ENCODE assay signal across 22 cellular contexts in genomic region chr19:5940260-5941208, GRCh38.
"Had no signal": no experiment of that assay in that cellular context is flagged by ENCODE, and none has a peak within 500 bp of the region (broad histone marks: within the 10 kb centered on the region; RNA-seq: fewer than 3 reads in every experiment).

No MANE protein-coding gene starts in this region.

- H3K27ac ChIP-seq: adrenal gland, breast epithelium, spleen had no signal

- H3K4me3 Mint-ChIP-seq: activated CD4-positive, alpha-beta T cell treated with anti-CD3 and anti-CD28 coated beads, Interleukin-2, amount 10 ng/mL, durations not matched to agents 24 days and 14 days; activated CD8-positive, alpha-beta T cell treated with anti-CD3 and anti-CD28 coated beads for 36 hours; activated T-cell treated with anti-CD3 and anti-CD28 coated beads, Interleukin-2, amount 50 U/mL, for 4 hours; dendritic cell treated with granulocyte-macrophage colony-stimulating factor and Interleukin-4, amounts not matched to agents 40 ng/mL and 50 ng/mL, for 4 days; mesothelial cell of epicardium; nephron; stimulated activated naive B cell treated with anti-CD40 and anti-IgM and Interleukin-4, amounts not matched to agents 10 μg/mL and 1 μg/mL and 100 μg/mL, for 72 hours; T-cell had no signal

- H3K36me3 ChIP-seq: breast epithelium had no signal

- H3K4me3 ChIP-seq: adrenal gland, breast epithelium, esophagus muscularis mucosa, spleen had no signal

- H3K9me3 ChIP-seq: adrenal gland, breast epithelium, esophagus muscularis mucosa, spleen had no signal

- DNase-seq: activated CD4-positive, alpha-beta T cell treated with anti-CD3 and anti-CD28 coated beads, Interleukin-2, amount 10 ng/mL, durations not matched to agents 24 days and 14 days; activated CD4-positive, CD25-positive, alpha-beta regulatory T cell; activated CD8-positive, alpha-beta T cell treated with anti-CD3 and anti-CD28 coated beads for 36 hours; activated naive CD4-positive, alpha-beta T cell treated with anti-CD3 and anti-CD28 coated beads, Interleukin-2, amount 50 U/mL, for 16 hours; activated T-cell treated with anti-CD3 and anti-CD28 coated beads, Interleukin-2, amount 50 U/mL, for 4 hours; adrenal gland; effector CD8-positive, alpha-beta T cell; hippocampal formation; left colon; spleen; stimulated activated CD4-positive, alpha-beta T cell treated with anti-CD3 and anti-CD28 coated beads, Interleukin-4, amount 100 ng/mL, for 4 hours; stimulated activated naive B cell treated with anti-CD40 and anti-IgM and Interleukin-4, amounts not matched to agents 10 μg/mL and 1 μg/mL and 100 μg/mL, for 72 hours; T-cell; T-helper 9 cell had no signal

- H3K27me3 ChIP-seq: adrenal gland, breast epithelium, esophagus muscularis mucosa, spleen had no signal

- H3K27me3 Mint-ChIP-seq: activated CD4-positive, alpha-beta T cell treated with anti-CD3 and anti-CD28 coated beads, Interleukin-2, amount 10 ng/mL, durations not matched to agents 24 days and 14 days; activated CD8-positive, alpha-beta T cell treated with anti-CD3 and anti-CD28 coated beads for 36 hours; dendritic cell treated with granulocyte-macrophage colony-stimulating factor and Interleukin-4, amounts not matched to agents 40 ng/mL and 50 ng/mL, for 4 days; progenitor cell of endocrine pancreas; stimulated activated naive B cell treated with anti-CD40 and anti-IgM and Interleukin-4, amounts not matched to agents 10 μg/mL and 1 μg/mL and 100 μg/mL, for 72 hours; T-cell had no signal

- H3K9me3 Mint-ChIP-seq: activated CD4-positive, alpha-beta T cell treated with anti-CD3 and anti-CD28 coated beads, Interleukin-2, amount 10 ng/mL, durations not matched to agents 24 days and 14 days; activated CD8-positive, alpha-beta T cell treated with anti-CD3 and anti-CD28 coated beads for 36 hours; activated T-cell treated with anti-CD3 and anti-CD28 coated beads, Interleukin-2, amount 50 U/mL, for 4 hours; dendritic cell treated with granulocyte-macrophage colony-stimulating factor and Interleukin-4, amounts not matched to agents 40 ng/mL and 50 ng/mL, for 4 days; mesothelial cell of epicardium; nephron; stimulated activated naive B cell treated with anti-CD40 and anti-IgM and Interleukin-4, amounts not matched to agents 10 μg/mL and 1 μg/mL and 100 μg/mL, for 72 hours; T-cell had no signal

- ATAC-seq: activated CD8-positive, alpha-beta T cell treated with anti-CD3 and anti-CD28 coated beads for 36 hours; activated T-cell treated with anti-CD3 and anti-CD28 coated beads, Interleukin-2, amount 50 U/mL, for 4 hours; left colon; sciatic nerve; SK-N-SH treated with all-trans-retinoic acid at 6 μM for 48 hours; stimulated activated naive B cell treated with anti-CD40 and anti-IgM and Interleukin-4, amounts not matched to agents 10 μg/mL and 1 μg/mL and 100 μg/mL, for 72 hours; T-cell had no signal

- H3K27ac Mint-ChIP-seq: activated CD4-positive, alpha-beta T cell treated with anti-CD3 and anti-CD28 coated beads, Interleukin-2, amount 10 ng/mL, durations not matched to agents 24 days and 14 days; activated CD8-positive, alpha-beta T cell treated with anti-CD3 and anti-CD28 coated beads for 36 hours; dendritic cell treated with granulocyte-macrophage colony-stimulating factor and Interleukin-4, amounts not matched to agents 40 ng/mL and 50 ng/mL, for 4 days; mesothelial cell of epicardium; progenitor cell of endocrine pancreas; T-cell had no signal
